Comparison of ENCODE assay signal across 2 cellular contexts in the genomic region with DNA sequence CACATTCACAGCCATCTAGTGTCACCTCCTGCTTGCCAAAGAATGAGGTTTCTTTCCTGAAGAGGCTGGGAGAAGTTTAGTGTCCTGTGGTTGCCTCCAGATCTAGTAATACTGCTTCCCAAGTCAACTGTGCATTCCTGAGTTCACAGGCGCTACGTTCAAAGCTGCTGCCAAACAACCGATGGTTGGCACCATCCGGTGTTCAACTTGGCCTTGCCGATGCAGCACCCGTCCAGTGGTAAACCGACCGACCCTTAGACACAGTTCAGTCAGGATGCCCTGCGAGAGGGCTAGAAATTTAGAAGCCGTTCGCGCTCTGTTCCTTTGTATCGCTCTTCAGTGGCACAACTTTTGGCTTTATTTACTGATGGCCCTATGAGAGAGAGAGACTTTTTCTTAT.
TF ChIP-seq lines count a peak whose summit lies in the region.

No MANE protein-coding gene starts in this region.

TF ChIP-seq in GM12878, 131 proteins besides CTCF, POLR2A, EP300 and RAD21:
- TF ChIP-seq CREB1 (IDR thresholded peaks at IDR 0.05; ENCODE audit: low read depth) (no peak), RELB (IDR thresholded peaks at IDR 0.05; ENCODE audit: low read depth) (no peak), ZNF24 (IDR thresholded peaks at IDR 0.05) (no peak)

TF ChIP-seq in HepG2, 621 proteins besides CTCF, POLR2A, EP300 and RAD21:
- TF ChIP-seq RBM22 (optimal IDR thresholded peaks at IDR 0.05; ENCODE audit: low read length): peak; percentile 56
- no peak for TF ChIP-seq ZNF672 (CRISPR knock-in tag; IDR thresholded peaks at IDR 0.05)
- peak; percentile 72; the same call in 1 of the 2 replicates for TF ChIP-seq ZBTB38 (CRISPR knock-in tag; IDR thresholded peaks at IDR 0.05)
